ENCODE assay signal across 21 cellular contexts in the genomic region with DNA sequence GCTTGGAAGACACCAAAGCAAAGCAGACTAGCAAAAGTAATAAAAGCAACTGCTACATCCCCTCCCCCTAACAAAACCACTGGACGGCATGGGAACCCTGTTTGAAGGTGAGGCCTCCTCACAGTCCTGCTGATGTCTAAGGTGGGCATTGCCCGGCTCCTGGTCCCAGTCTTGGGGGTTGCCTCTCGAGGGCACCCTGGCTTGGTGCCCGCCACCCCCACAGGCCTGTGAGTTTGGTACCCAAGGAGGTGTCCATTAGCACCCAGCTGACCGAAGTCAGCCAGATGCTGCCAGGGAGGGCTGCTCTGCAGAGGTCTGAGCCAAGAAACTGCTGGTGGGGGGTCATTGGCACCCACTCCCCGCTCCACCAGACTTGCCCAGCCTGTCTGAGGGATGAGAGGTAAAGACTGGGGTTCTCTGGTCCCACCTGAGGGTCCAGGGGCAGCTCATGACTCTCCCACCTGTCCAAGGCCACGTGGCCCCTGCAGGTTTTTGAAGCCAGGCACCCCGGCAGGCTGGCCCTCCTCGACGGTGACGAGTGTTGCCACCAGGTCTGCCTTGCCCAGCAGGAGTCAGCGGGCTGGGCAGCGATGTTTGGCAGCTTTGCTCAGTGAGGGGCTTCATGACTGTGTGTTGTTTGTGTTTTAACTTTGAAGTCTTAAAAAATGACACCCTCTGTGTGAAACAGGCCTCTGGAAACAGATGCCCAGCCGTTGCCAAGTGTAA. TPM values are rescaled to one million over a fixed set of nuclear protein-coding genes. Genes with fewer than 3 reads are reported as not detected.
DNase-seq lines count a peak whose midpoint lies in the region; ATAC-seq, FAIRE-seq and TF ChIP-seq lines count a peak whose summit lies in the region.
"Had no signal": no experiment of that assay in that cellular context is flagged by ENCODE, and none has a peak within 500 bp of the region (broad histone marks: within the 10 kb centered on the region; RNA-seq: fewer than 3 reads in every experiment).

No MANE protein-coding gene starts in this region.

- H4K20me1 ChIP-seq in HepG2 (ENCODE audit: insufficient read depth, low read length), result no peaks in the 10 kb centered on the region; the same call in 1 of the 2 replicates

- intact Hi-C loops in HepG2 (cut with micrococcal nuclease; ENCODE audit: unreplicated experiment), result no loop called here
- intact Hi-C loops in right lobe of liver (cut with DNase I), result no loop called here

- H3K27ac ChIP-seq in HepG2 (ENCODE audit: extremely low read length, insufficient read depth, low read length) (no peak overlapping the region), right lobe of liver (no peak overlapping the region), mesendoderm (ENCODE audit: low read depth, low read length) (no peak overlapping the region)
- H3K27ac ChIP-seq: 22Rv1; A549; BLaER1 treated with 17β-estradiol and CSF1 and Interleukin-3, amounts not matched to agents 10 nM and 100 nM had no signal

- no TSS peak for BruUV-seq in HepG2 (replicated peaks; lab: Mats Ljungman, UMichigan)

- no peak overlapping the region for H2BK15ac ChIP-seq in mesendoderm (replicated peaks; ENCODE audit: low read depth)

- H3K9ac ChIP-seq in HepG2 (ENCODE audit: insufficient read depth, low read depth, low read length), result no peak overlapping the region
- no peak overlapping the region for H3K9ac ChIP-seq in mesendoderm (ENCODE audit: low read length)
- H3K9ac ChIP-seq: BLaER1 treated with 17β-estradiol and CSF1 and Interleukin-3, amounts not matched to agents 10 nM and 100 nM had no signal

- H3K27ac Mint-ChIP-seq in brain, result peak overlapping the region in 4 of 5 experiments; percentile 17 to 74 (median 54)
- H3K27ac Mint-ChIP-seq: B cell; CD4-positive, CD25-positive, alpha-beta regulatory T cell had no signal

- no peak overlapping the region for H2AFZ ChIP-seq in HepG2 (ENCODE audit: low read length)

- no peak for TF ChIP-seq RAD21 in HepG2 (CRISPR knock-in tag; IDR thresholded peaks at IDR 0.05)

- CTCF ChIA-PET in HepG2 (lab: Yijun Ruan, JAX; ENCODE audit: low intra/inter-chr PET ratio, low total read pairs), result no interaction called here

- H3K9me3 ChIP-seq in HepG2 (ENCODE audit: low read length), result no peaks in the 10 kb centered on the region
- no peaks in the 10 kb centered on the region for H3K9me3 ChIP-seq in right lobe of liver
- H3K9me3 ChIP-seq: A549; BLaER1 treated with 17β-estradiol and CSF1 and Interleukin-3, amounts not matched to agents 10 nM and 100 nM; Caco-2 had no signal

- TF ChIP-seq CTCF in HepG2 (CRISPR knock-in tag; IDR thresholded peaks at IDR 0.05), result no peak
- TF ChIP-seq CTCF in right lobe of liver (IDR thresholded peaks at IDR 0.05), result no peak
- TF ChIP-seq CTCF in brain (conservative IDR thresholded peaks at IDR 0.05), result no peak

- peaks cover 5 to 31% of the 10 kb centered on the region in 2 experiments for H3K27me3 ChIP-seq in HepG2 (ENCODE audit: control insufficient read depth in 1 of 2, insufficient read depth in 2 of 2, low read length in 2 of 2)
- no peaks in the 10 kb centered on the region for H3K27me3 ChIP-seq in right lobe of liver
- H3K27me3 ChIP-seq in mesendoderm (ENCODE audit: insufficient read depth, low read length, poor library complexity), result no peaks in the 10 kb centered on the region
- H3K27me3 ChIP-seq: BLaER1 treated with 17β-estradiol and CSF1 and Interleukin-3, amounts not matched to agents 10 nM and 100 nM had no signal

- FAIRE-seq in HepG2 (lab: Jason Lieb, UNC), result no peak
- FAIRE-seq: A549, D721Med, GM12892, GM18507, K562 had no signal

- TF ChIP-seq EP300 in HepG2 (IDR thresholded peaks at IDR 0.05; ENCODE audit: low read depth in 2 of 2, low read length in 2 of 2) (no peak), HepG2 (CRISPR knock-in tag; IDR thresholded peaks at IDR 0.05; ENCODE audit: borderline replicate concordance) (no peak)

- H3K23ac ChIP-seq in mesendoderm (ENCODE audit: low read length), result no peak overlapping the region

- no peak overlapping the region for H2BK5ac ChIP-seq in mesendoderm (ENCODE audit: low read length)

- H3K4me2 ChIP-seq in HepG2 (ENCODE audit: low read depth, low read length) (no peak overlapping the region), mesendoderm (ENCODE audit: low read length) (no peak overlapping the region)
- H3K4me2 ChIP-seq: A549; BLaER1 treated with 17β-estradiol and CSF1 and Interleukin-3, amounts not matched to agents 10 nM and 100 nM had no signal

- WGBS in HepG2 (ENCODE audit: low lambda C conversion rate), result 54% methylated on average over 4 of the region's 14 CpGs
- 49% methylated on average over 3 of the region's 14 CpGs for WGBS in right lobe of liver (ENCODE audit: insufficient coverage, low coverage, low lambda C conversion rate, missing lambda C conversion rate)
- no CpG with 5 or more reads among the region's 14 CpGs for WGBS in mesendoderm (ENCODE audit: extremely low coverage, insufficient coverage, low lambda C conversion rate)

- H3K4me3 Mint-ChIP-seq in brain, result no peak overlapping the region
- H3K4me3 Mint-ChIP-seq: B cell; CD4-positive, CD25-positive, alpha-beta regulatory T cell; H9 had no signal

- no peak overlapping the region for H3K4ac ChIP-seq in mesendoderm (ENCODE audit: low read depth, low read length)

- H4K5ac ChIP-seq in mesendoderm (ENCODE audit: low read length), result no peak overlapping the region

- peaks cover 9% of the 10 kb centered on the region for H3K36me3 Mint-ChIP-seq in brain

- peaks cover 62% of the 10 kb centered on the region for H3K4me1 Mint-ChIP-seq in brain
- H3K4me1 Mint-ChIP-seq: B cell; CD4-positive, CD25-positive, alpha-beta regulatory T cell had no signal

- H2AK5ac ChIP-seq in mesendoderm (ENCODE audit: low read length), result no peak overlapping the region

- no peaks in the 10 kb centered on the region for H3K79me1 ChIP-seq in mesendoderm (ENCODE audit: low read length)

- peak overlapping the region; percentile 25 for H3K56ac ChIP-seq in mesendoderm (ENCODE audit: low read length)

- H3K79me2 ChIP-seq in HepG2 (ENCODE audit: insufficient read depth, low read length) (no peaks in the 10 kb centered on the region), mesendoderm (ENCODE audit: control insufficient read depth, insufficient read depth, low read length) (no peaks in the 10 kb centered on the region)

- TF ChIP-seq POLR2A in HepG2 (IDR thresholded peaks at IDR 0.05; ENCODE audit: insufficient read depth in 1 of 2, low read depth in 2 of 2, low read length in 2 of 2) (no peak), right lobe of liver (IDR thresholded peaks at IDR 0.05) (no peak)

- POLR2A ChIA-PET in HepG2 (lab: Yijun Ruan, JAX), result no interaction called here

- H3K4me1 ChIP-seq in HepG2 (ENCODE audit: insufficient read depth, low read length) (peaks cover 29% of the 10 kb centered on the region), right lobe of liver (no peaks in the 10 kb centered on the region), mesendoderm (ENCODE audit: control insufficient read depth, low read depth, low read length) (peaks cover 5% of the 10 kb centered on the region)

- H3K4me3 ChIP-seq in HepG2 (replicated peaks in 1 of 3; ENCODE audit: insufficient read depth in 1 of 3, low read depth in 2 of 3, low read length in 3 of 3), result no peak overlapping the region
- H3K4me3 ChIP-seq in right lobe of liver, result no peak overlapping the region
- no peak overlapping the region for H3K4me3 ChIP-seq in mesendoderm (ENCODE audit: low read length)
- H3K4me3 ChIP-seq: A549; BLaER1 treated with 17β-estradiol and CSF1 and Interleukin-3, amounts not matched to agents 10 nM and 100 nM; K562 had no signal

- no peak overlapping the region for H2BK120ac ChIP-seq in mesendoderm (ENCODE audit: low read depth, low read length)

- H3K9me3 Mint-ChIP-seq in brain, result no peaks in the 10 kb centered on the region
- H3K9me3 Mint-ChIP-seq: CD4-positive, CD25-positive, alpha-beta regulatory T cell; H9 had no signal

- DNase-seq in HepG2 (ENCODE audit: low spot score), result no peak
- no peak for DNase-seq in right lobe of liver
- DNase-seq in mesendoderm, result no peak
- DNase-seq in AG08396 (ENCODE audit: low spot score), result no peak
- DNase-seq in NCI-H510A treated with DMSO at 0.1 percent for 48 hours (lab: John Stamatoyannopoulos, UW), result no peak
- no peak for DNase-seq in CD1c-positive myeloid dendritic cell (ENCODE audit: extremely low spot score)
- DNase-seq: Caco-2; CD4-positive, CD25-positive, alpha-beta regulatory T cell; GDM1; GOT3 had no signal

- in situ Hi-C loops in HepG2 (cut with HindIII; ENCODE audit: extremely low pct_ligation_motif_present, low pct_unique_long_range_greater_than_20kb), result no loop called here

- no peak overlapping the region for H3K18ac ChIP-seq in mesendoderm (ENCODE audit: low read length)

- no peaks in the 10 kb centered on the region for H3K27me3 Mint-ChIP-seq in brain
- H3K27me3 Mint-ChIP-seq: B cell; CD4-positive, CD25-positive, alpha-beta regulatory T cell had no signal

- H3K36me3 ChIP-seq in HepG2 (replicated peaks in 1 of 2; ENCODE audit: control insufficient read depth in 1 of 2, insufficient read depth in 2 of 2, low read length in 2 of 2) (no peaks in the 10 kb centered on the region), right lobe of liver (no peaks in the 10 kb centered on the region), mesendoderm (ENCODE audit: control insufficient read depth, insufficient read depth, low read length) (no peaks in the 10 kb centered on the region)

- H4K8ac ChIP-seq in mesendoderm (ENCODE audit: low read depth, low read length), result no peak overlapping the region

- ATAC-seq in HepG2 (no peak), right lobe of liver (no peak), GM18517 (IDR thresholded peaks at IDR 0.05; ENCODE audit: unreplicated experiment) (no peak)
- ATAC-seq: A549, K562 had no signal

RNA-seq across cellular contexts. Expression of gene LRRC75A, which starts 18.5 kb away (rescaled TPM):
- total RNA-seq in HepG2 (2016; rRNA removed; fragmentation: Illumina TruSeq; extraction: Trizol) (0.06 TPM in 1 of 2 replicates, not detected in the other), right lobe of liver (under 1 TPM; 0.12 to 0.62 (median 0.22) TPM)
- not detected in 2 replicates for total RNA-seq in HepG2 (2016; cell fraction: cytosol; rRNA removed; fragmentation: Illumina TruSeq; extraction: Trizol; ENCODE audit: low read depth)
- total RNA-seq in HepG2 (2016; cell fraction: insoluble cytoplasmic fraction; rRNA removed; fragmentation: Illumina TruSeq; extraction: Trizol), result 0.10 TPM in 1 of 2 replicates, not detected in the other
- 0.15 and 0.21 TPM in 2 replicates for total RNA-seq in HepG2 (2016; cell fraction: membrane; rRNA removed; fragmentation: Illumina TruSeq; extraction: Trizol)
- total RNA-seq in HepG2 (2016; cell fraction: nucleus; rRNA removed; fragmentation: Illumina TruSeq; extraction: Trizol), result not detected in 2 replicates
- polyA plus RNA-seq in HepG2 (2011; rRNA removed) (0.03 and 0.18 TPM in 2 replicates), brain (ENCODE audit: insufficient read depth, low read depth, low replicate concordance) (38.0 TPM)
- polyA plus RNA-seq in HepG2 (2011; cell fraction: cytosol; rRNA removed), result 0.04 and 0.06 TPM in 2 replicates
- 0.10 and 0.12 TPM in 2 replicates for polyA plus RNA-seq in HepG2 (2011; cell fraction: nucleus; rRNA removed)
- 0.64 and 0.87 TPM in 2 replicates for polyA plus RNA-seq in HepG2 (2012)
- not detected in 2 replicates for polyA plus RNA-seq in HepG2 (2016; cell fraction: cytosol; fragmentation: Illumina TruSeq; extraction: Trizol; ENCODE audit: low read depth)
- polyA plus RNA-seq in HepG2 (2016; cell fraction: insoluble cytoplasmic fraction; fragmentation: Illumina TruSeq; extraction: Trizol; ENCODE audit: low read depth), result not detected in 2 replicates
- 0.08 TPM in 1 of 2 replicates, not detected in the other for polyA plus RNA-seq in HepG2 (2016; cell fraction: membrane; fragmentation: Illumina TruSeq; extraction: Trizol; ENCODE audit: low read depth)
- polyA plus RNA-seq in HepG2 (2016; cell fraction: nucleus; fragmentation: Illumina TruSeq; extraction: Trizol; ENCODE audit: insufficient read depth, low read depth), result not detected in 2 replicates
- 1.6 TPM in 1 of 2 replicates, not detected in the other for polyA minus RNA-seq in HepG2 (2011; rRNA and poly(A)+ RNA removed; ENCODE audit: low replicate concordance)
- not detected in 2 replicates for polyA minus RNA-seq in HepG2 (2011; cell fraction: cytosol; rRNA and poly(A)+ RNA removed)
- 0.25 TPM in 1 of 2 replicates, not detected in the other for polyA minus RNA-seq in HepG2 (2011; cell fraction: nucleus; rRNA and poly(A)+ RNA removed)
- polyA plus RNA-seq in mesendoderm (2013, experiment 1 of 2), result 1.1 TPM
- polyA plus RNA-seq in mesendoderm (2013, experiment 2 of 2), result 1.3 TPM

RNA-seq across cellular contexts. Expression of gene TRPV2, which starts 58.1 kb away (rescaled TPM):
- total RNA-seq in HepG2 (2016; rRNA removed; fragmentation: Illumina TruSeq; extraction: Trizol) (7.3 and 13.6 TPM in 2 replicates), right lobe of liver (1 to 10 TPM; 3.3 to 8.2 (median 4.8) TPM)
- total RNA-seq in HepG2 (2016; cell fraction: cytosol; rRNA removed; fragmentation: Illumina TruSeq; extraction: Trizol; ENCODE audit: low read depth), result 3.5 and 3.8 TPM in 2 replicates
- total RNA-seq in HepG2 (2016; cell fraction: insoluble cytoplasmic fraction; rRNA removed; fragmentation: Illumina TruSeq; extraction: Trizol), result 6.3 and 14.4 TPM in 2 replicates
- total RNA-seq in HepG2 (2016; cell fraction: membrane; rRNA removed; fragmentation: Illumina TruSeq; extraction: Trizol), result 3.2 and 4.6 TPM in 2 replicates
- 9.6 and 14.3 TPM in 2 replicates for total RNA-seq in HepG2 (2016; cell fraction: nucleus; rRNA removed; fragmentation: Illumina TruSeq; extraction: Trizol)
- polyA plus RNA-seq in HepG2 (2011; rRNA removed) (21.3 and 37.6 TPM in 2 replicates), brain (ENCODE audit: insufficient read depth, low read depth, low replicate concordance) (7.8 TPM)
- polyA plus RNA-seq in HepG2 (2011; cell fraction: cytosol; rRNA removed), result 20.1 and 21.2 TPM in 2 replicates
- 40.8 and 61.1 TPM in 2 replicates for polyA plus RNA-seq in HepG2 (2011; cell fraction: nucleus; rRNA removed)
- polyA plus RNA-seq in HepG2 (2012), result 26.6 and 37.4 TPM in 2 replicates
- polyA plus RNA-seq in HepG2 (2016; cell fraction: cytosol; fragmentation: Illumina TruSeq; extraction: Trizol; ENCODE audit: low read depth), result 2.0 and 2.3 TPM in 2 replicates
- polyA plus RNA-seq in HepG2 (2016; cell fraction: insoluble cytoplasmic fraction; fragmentation: Illumina TruSeq; extraction: Trizol; ENCODE audit: low read depth), result 3.6 and 5.9 TPM in 2 replicates
- polyA plus RNA-seq in HepG2 (2016; cell fraction: membrane; fragmentation: Illumina TruSeq; extraction: Trizol; ENCODE audit: low read depth), result 2.2 and 2.8 TPM in 2 replicates
- polyA plus RNA-seq in HepG2 (2016; cell fraction: nucleus; fragmentation: Illumina TruSeq; extraction: Trizol; ENCODE audit: insufficient read depth, low read depth), result 14.9 and 19.2 TPM in 2 replicates
- polyA minus RNA-seq in HepG2 (2011; rRNA and poly(A)+ RNA removed; ENCODE audit: low replicate concordance), result 1.4 and 45.5 TPM in 2 replicates
- 24.7 and 31.6 TPM in 2 replicates for polyA minus RNA-seq in HepG2 (2011; cell fraction: cytosol; rRNA and poly(A)+ RNA removed)
- 11.8 and 18.9 TPM in 2 replicates for polyA minus RNA-seq in HepG2 (2011; cell fraction: nucleus; rRNA and poly(A)+ RNA removed)
- polyA plus RNA-seq in mesendoderm (2013, experiment 1 of 2), result 1.3 TPM
- 1.9 TPM for polyA plus RNA-seq in mesendoderm (2013, experiment 2 of 2)
